ENCODE assay signal across 9 cellular contexts in the genomic region with DNA sequence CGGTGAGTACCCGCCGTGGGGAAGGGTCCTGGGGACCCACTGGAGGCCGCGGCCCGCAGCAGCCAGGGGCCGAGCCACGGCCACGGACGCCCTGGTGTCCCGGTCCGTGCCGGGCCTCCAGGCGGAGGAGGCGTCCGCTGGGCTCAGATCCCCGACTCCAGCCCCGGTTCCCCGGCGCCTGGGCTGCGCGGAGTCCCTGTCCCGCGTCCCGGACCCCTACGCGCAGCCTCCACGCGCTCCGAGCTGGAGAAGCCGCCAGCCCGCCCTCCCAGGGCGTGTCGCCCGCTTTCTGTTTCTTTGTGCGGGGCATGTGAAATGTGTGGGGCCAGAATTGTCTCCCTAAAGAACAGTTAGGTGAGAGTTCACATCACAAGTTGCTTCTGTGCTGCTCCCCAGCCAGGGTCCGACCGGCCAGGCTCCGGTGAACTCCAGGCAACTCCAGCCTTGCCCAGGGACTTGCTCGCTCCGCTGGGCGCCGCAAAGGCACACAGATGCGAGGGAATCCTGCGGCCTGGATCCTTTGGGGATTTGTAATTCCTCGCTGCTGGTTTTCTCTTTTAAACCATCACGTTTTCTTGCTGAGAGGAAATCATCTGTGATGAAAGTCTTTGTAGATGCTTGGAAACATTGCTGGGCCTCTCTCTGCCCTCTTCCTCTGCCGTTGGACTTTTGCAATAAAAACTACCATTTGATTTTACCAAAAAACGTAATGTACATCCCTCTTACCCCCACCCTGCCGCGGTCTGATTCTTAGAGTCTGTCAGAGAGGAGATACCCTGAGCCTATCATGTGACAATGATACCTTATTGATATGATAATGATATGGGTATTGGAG. TPM values are rescaled to one million over a fixed set of nuclear protein-coding genes. Genes with fewer than 3 reads are reported as not detected.
DNase-seq lines count a peak whose midpoint lies in the region; ATAC-seq lines count a peak whose summit lies in the region.
"Had no signal": no experiment of that assay in that cellular context is flagged by ENCODE, and none has a peak within 500 bp of the region (broad histone marks: within the 10 kb centered on the region; RNA-seq: fewer than 3 reads in every experiment).

No MANE protein-coding gene starts in this region.

- H3K36me3 ChIP-seq in mesodermal cell (ENCODE audit: control insufficient read depth, insufficient read depth, low read length) = peaks cover 2% of the 10 kb centered on the region

- ATAC-seq in Right ventricle myocardium inferior (peak; percentile 47), HG03196 (IDR thresholded peaks at IDR 0.05; ENCODE audit: unreplicated experiment) (peak; percentile 23)

- peak overlapping the region; percentile 88 for H3K27ac ChIP-seq in mesodermal cell (ENCODE audit: low read depth, low read length, severe bottlenecking)
- peak overlapping the region; percentile 4 for H3K27ac ChIP-seq in temporal lobe (ENCODE audit: low read depth, low read length)
- H3K27ac ChIP-seq: C4-2B had no signal

- intact Hi-C loops in Right ventricle myocardium inferior (cut with DNase I) (loop anchor here (5.0 kb wide), 2 partner anchors 121 to 129 kb away; no protein-coding TSS in a partner anchor), cardiac septum (cut with DNase I) (loop anchor here (5.0 kb wide), 3 partner anchors 46 to 129 kb away; no protein-coding TSS in a partner anchor)

- H3K4me1 ChIP-seq in mesodermal cell (ENCODE audit: control insufficient read depth, insufficient read depth, low read length, poor library complexity, severe bottlenecking) = peaks cover 24% of the 10 kb centered on the region

- no peaks in the 10 kb centered on the region for H3K9me3 ChIP-seq in mesodermal cell (ENCODE audit: control insufficient read depth, low read length)

- peak; percentile 85 for DNase-seq in Right ventricle myocardium inferior (ENCODE audit: missing footprints)
- no peak for DNase-seq in cardiac septum (ENCODE audit: low spot score)
- peak; percentile 28 to 46 for DNase-seq in activated CD4-positive, alpha-beta T cell treated with anti-CD3 and anti-CD28 coated beads for 4 hours
- DNase-seq in effector CD4-positive, alpha-beta T cell = peak; percentile 25
- DNase-seq in NCI-H526 treated with DMSO at 0.1 percent for 48 hours (lab: John Stamatoyannopoulos, UW) = no peak

- H3K4me3 ChIP-seq in mesodermal cell (ENCODE audit: extremely low read depth, insufficient read depth, low read length, poor library complexity, severe bottlenecking) = peak overlapping the region; percentile 65

- 1% methylated on average over 41 of the region's 51 CpGs for WGBS in mesodermal cell (ENCODE audit: insufficient coverage in 2 of 2), 2 experiments

RNA-seq across cellular contexts. Expression of gene GYPC, which starts 0.6 kb away (rescaled TPM):
- total RNA-seq in Right ventricle myocardium inferior = 121 TPM
- 113 TPM for total RNA-seq in cardiac septum
- 120 TPM for polyA plus RNA-seq in mesodermal cell (2013, experiment 1 of 2)
- 113 TPM for polyA plus RNA-seq in mesodermal cell (2013, experiment 2 of 2)
- 6.9 TPM for total RNA-seq in temporal lobe

Comparison
In these comparisons a context has a peak if more than half of its experiments do, and no peak if none do; other contexts are left out.
1. DNase-seq: peak in Right ventricle myocardium inferior (single experiment), activated CD4-positive, alpha-beta T cell treated with anti-CD3 and anti-CD28 coated beads for 4 hours (2 of 2) and effector CD4-positive, alpha-beta T cell (single experiment); none in cardiac septum (single experiment) and NCI-H526 treated with DMSO at 0.1 percent for 48 hours (single experiment).
2. RNA of gene GYPC, which starts 0.6 kb away (total RNA-seq): 121 TPM in Right ventricle myocardium inferior (single experiment) and 113 TPM in cardiac septum (single experiment); 6.9 TPM in temporal lobe (single experiment); every median in the first group is over 10 times any median in the second.